In the genomic region with DNA sequence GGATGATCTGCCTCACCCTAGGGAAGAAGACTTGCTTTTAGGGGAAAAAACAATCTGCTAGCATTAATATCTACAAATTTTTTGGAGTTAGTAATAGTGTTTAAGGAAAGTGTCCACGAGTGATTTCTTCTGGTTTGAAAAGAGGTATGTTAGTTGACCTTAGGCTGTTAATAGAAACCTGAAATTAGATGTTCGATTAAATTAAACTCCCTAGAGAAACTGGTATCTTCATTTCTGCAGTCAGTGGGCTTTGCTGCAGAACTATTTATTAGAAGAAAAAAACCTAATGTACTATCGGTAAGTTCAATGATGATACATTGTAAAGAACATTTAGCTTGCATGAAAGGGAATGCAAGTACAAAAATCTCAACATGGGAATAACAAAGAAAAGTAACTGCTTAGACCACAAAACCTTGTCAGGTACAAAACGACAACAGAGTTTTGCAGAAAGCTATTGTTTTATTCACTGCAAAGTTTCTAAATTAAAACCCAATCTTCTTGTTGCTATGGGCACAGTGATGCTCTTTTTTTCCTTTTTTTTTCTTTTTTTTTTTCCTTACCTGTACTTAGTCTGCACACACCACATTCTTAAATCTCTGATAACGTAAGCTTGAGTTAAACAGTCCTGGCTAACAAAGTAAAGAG, we compare ENCODE assay signal across 8 cellular contexts. TPM values are rescaled to one million over a fixed set of nuclear protein-coding genes. Genes with fewer than 3 reads are reported as not detected.
DNase-seq lines count a peak whose midpoint lies in the region; ATAC-seq and TF ChIP-seq lines count a peak whose summit lies in the region.

No MANE protein-coding gene starts in this region.

- peak overlapping the region; percentile 92 for H3K4me3 Mint-ChIP-seq in natural killer cell treated with Interleukin-12 subunit alpha and Interleukin-12 subunit beta and Interleukin-15 and Interleukin-18, amount 100 ng/mL, for 72 hours

- TF ChIP-seq CTCF in AG04449 (IDR thresholded peaks at IDR 0.05; ENCODE audit: insufficient read depth, low read length, missing control alignments) (no peak), dorsolateral prefrontal cortex (IDR thresholded peaks at IDR 0.05 in 54 of 56, conservative IDR thresholded peaks at IDR 0.05 in 2 of 56; ENCODE audit: low read depth in 1 of 56, partially characterized antibody in 56 of 56) (no peak)

- H3K27me3 ChIP-seq in dorsolateral prefrontal cortex = no peaks in the 10 kb centered on the region

- no peaks in the 10 kb centered on the region for H3K27me3 Mint-ChIP-seq in natural killer cell treated with Interleukin-12 subunit alpha and Interleukin-12 subunit beta and Interleukin-15 and Interleukin-18, amount 100 ng/mL, for 72 hours

- H3K4me3 ChIP-seq in AG04449 (ENCODE audit: low read depth, low read length) = peak overlapping the region; percentile 72
- H3K4me3 ChIP-seq in dorsolateral prefrontal cortex = peak overlapping the region; percentile 63 to 96 (median 85)

- H3K36me3 Mint-ChIP-seq in natural killer cell treated with Interleukin-12 subunit alpha and Interleukin-12 subunit beta and Interleukin-15 and Interleukin-18, amount 100 ng/mL, for 72 hours = peaks cover 8% of the 10 kb centered on the region

- H3K27ac Mint-ChIP-seq in natural killer cell treated with Interleukin-12 subunit alpha and Interleukin-12 subunit beta and Interleukin-15 and Interleukin-18, amount 100 ng/mL, for 72 hours = peak overlapping the region; percentile 93 to 97

- DNase-seq in AG04449 (ENCODE audit: low read depth, low spot score) (no peak), M059J (ENCODE audit: low read depth) (peak; percentile 4), dorsolateral prefrontal cortex (no peak), NCI-H345 (lab: John Stamatoyannopoulos, UW) (no peak), putamen (ENCODE audit: low spot score) (no peak), cerebellar nuclear complex (lab: John Stamatoyannopoulos, UW) (no peak)
- DNase-seq in natural killer cell treated with Interleukin-12 subunit alpha and Interleukin-12 subunit beta and Interleukin-15 and Interleukin-18, amount 100 ng/mL, for 72 hours (ENCODE audit: low spot score) = no peak

- no peak for ATAC-seq in natural killer cell treated with Interleukin-12 subunit alpha and Interleukin-12 subunit beta and Interleukin-15 and Interleukin-18, amount 100 ng/mL, for 72 hours
- ATAC-seq in GM19023 (IDR thresholded peaks at IDR 0.05; ENCODE audit: unreplicated experiment) = no peak

- peaks cover 49 to 64% of the 10 kb centered on the region in 2 donors for H3K4me1 Mint-ChIP-seq in natural killer cell treated with Interleukin-12 subunit alpha and Interleukin-12 subunit beta and Interleukin-15 and Interleukin-18, amount 100 ng/mL, for 72 hours (ENCODE audit: low read depth in 2 of 2)

- POLR2A ChIA-PET in AG04449 (lab: Yijun Ruan, JAX) = interaction anchor here (0.7 kb wide), 1 partner anchor 504 kb away, joined by 4 read pairs; no protein-coding TSS in a partner anchor

- intact Hi-C loops in dorsolateral prefrontal cortex (cut with DNase I) = loop anchor here (2.0 to 10.0 kb wide), 2 partner anchors 347 to 1389 kb away; a partner anchor contains a TSS

- peaks cover 3% of the 10 kb centered on the region for H3K9me3 Mint-ChIP-seq in natural killer cell treated with Interleukin-12 subunit alpha and Interleukin-12 subunit beta and Interleukin-15 and Interleukin-18, amount 100 ng/mL, for 72 hours

- H3K27ac ChIP-seq in dorsolateral prefrontal cortex = peak overlapping the region; percentile 85 to 100 (median 99)

- CTCF ChIA-PET in AG04449 (lab: Yijun Ruan, JAX) = interaction anchor here (0.9 to 4.5 kb wide), 4 partner anchors 10 to 597 kb away, joined by 3 to 33 read pairs (median 20); no protein-coding TSS in a partner anchor

RNA-seq across cellular contexts. Expression of a gene that starts 2.0 kb away (rescaled TPM):
- total RNA-seq in M059J (2014; rRNA removed; shearing (Covaris generic)) = 5.7 and 11.4 TPM in 2 replicates
- total RNA-seq in dorsolateral prefrontal cortex = 10 to 100 TPM; 20.0 to 55.9 (median 31.2) TPM
- 10 to 100 TPM; 68.6 to 68.9 TPM for total RNA-seq in natural killer cell treated with Interleukin-12 subunit alpha and Interleukin-12 subunit beta and Interleukin-15 and Interleukin-18, amount 100 ng/mL, for 72 hours
